23 cellular contexts compared by ENCODE assay signal in the genomic region with DNA sequence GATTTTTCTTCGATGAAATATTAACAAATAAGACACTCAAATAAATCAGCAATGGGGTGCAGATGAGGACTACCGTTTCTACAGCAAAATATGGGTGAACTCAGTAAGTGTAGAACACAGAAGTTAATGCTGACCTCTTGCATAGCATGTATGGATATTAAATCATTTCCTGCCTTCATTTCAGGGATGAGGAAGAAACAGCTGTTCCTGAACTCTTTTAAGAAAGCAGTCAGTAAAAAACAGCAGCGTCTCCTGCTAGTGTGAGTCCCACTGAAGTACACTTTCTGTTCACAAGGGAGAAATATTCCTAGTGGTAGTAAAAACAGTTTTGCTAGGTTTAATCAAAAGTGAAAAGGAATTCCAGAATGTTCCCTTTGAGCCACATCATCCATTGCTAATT.
DNase-seq lines count a peak whose midpoint lies in the region; ATAC-seq, FAIRE-seq and TF ChIP-seq lines count a peak whose summit lies in the region.
"Had no signal": no experiment of that assay in that cellular context is flagged by ENCODE, and none has a peak within 500 bp of the region (broad histone marks: within the 10 kb centered on the region; RNA-seq: fewer than 3 reads in every experiment).

No MANE protein-coding gene starts in this region.

- H3K4me3 ChIP-seq in A673 (ENCODE audit: low read depth, low read length, poor library complexity, severe bottlenecking) (no peak overlapping the region), SK-N-MC (no peak overlapping the region), endothelial cell of umbilical vein (replicated peaks in 1 of 3; ENCODE audit: insufficient read depth in 1 of 3, low read depth in 1 of 3, low read length in 3 of 3) (no peak overlapping the region)
- H3K4me3 ChIP-seq: K562 had no signal

- no peaks in the 10 kb centered on the region for H3K27me3 Mint-ChIP-seq in nephron (ENCODE audit: low read depth)
- no peaks in the 10 kb centered on the region for H3K27me3 Mint-ChIP-seq in activated naive CD4-positive, alpha-beta T cell treated with anti-CD3 and anti-CD28 coated beads, Interleukin-2, amount 10 ng/mL, durations not matched to agents 7 days and 5 days
- H3K27me3 Mint-ChIP-seq: CD4-positive, CD25-positive, alpha-beta regulatory T cell had no signal

- no peaks in the 10 kb centered on the region for H3K9me3 ChIP-seq in A673 (ENCODE audit: low read depth, low read length, poor library complexity, severe bottlenecking)
- no peaks in the 10 kb centered on the region for H3K9me3 ChIP-seq in SK-N-MC (ENCODE audit: low read depth, low read length)
- H3K9me3 ChIP-seq in endothelial cell of umbilical vein (replicated peaks; ENCODE audit: control insufficient read depth, insufficient read depth, low read length), result no peaks in the 10 kb centered on the region

- H3K4me1 ChIP-seq in A673 (ENCODE audit: insufficient read depth, low read length, poor library complexity, severe bottlenecking) (peaks cover 3% of the 10 kb centered on the region), endothelial cell of umbilical vein (ENCODE audit: control insufficient read depth, extremely low read depth, insufficient read depth, low read length) (no peaks in the 10 kb centered on the region)

- H4K20me1 ChIP-seq in endothelial cell of umbilical vein (replicated peaks; ENCODE audit: control insufficient read depth, extremely low read depth, insufficient read depth, low read length), result no peaks in the 10 kb centered on the region

- no peaks in the 10 kb centered on the region for H3K36me3 ChIP-seq in A673 (ENCODE audit: insufficient read depth, low read length, poor library complexity, severe bottlenecking)
- no peaks in the 10 kb centered on the region for H3K36me3 ChIP-seq in SK-N-MC (ENCODE audit: insufficient read depth, low read length)
- no peaks in the 10 kb centered on the region for H3K36me3 ChIP-seq in endothelial cell of umbilical vein (ENCODE audit: control insufficient read depth in 2 of 2, extremely low read depth in 1 of 2, insufficient read depth in 2 of 2, low read length in 2 of 2)

- no peak overlapping the region for H3K4me2 ChIP-seq in endothelial cell of umbilical vein (ENCODE audit: insufficient read depth, low read length)

- peak overlapping the region; percentile 48 to 92 (median 72) for H3K27ac Mint-ChIP-seq in nephron
- no peak overlapping the region for H3K27ac Mint-ChIP-seq in activated naive CD4-positive, alpha-beta T cell treated with anti-CD3 and anti-CD28 coated beads, Interleukin-2, amount 10 ng/mL, durations not matched to agents 7 days and 5 days
- H3K27ac Mint-ChIP-seq: CD4-positive, CD25-positive, alpha-beta regulatory T cell had no signal

- H3K27me3 ChIP-seq in A673 (replicated peaks; ENCODE audit: insufficient read depth, low read depth, low read length, poor library complexity) (no peaks in the 10 kb centered on the region), endothelial cell of umbilical vein (ENCODE audit: control insufficient read depth in 2 of 2, insufficient read depth in 2 of 2, low read length in 2 of 2) (no peaks in the 10 kb centered on the region)

- no peaks in the 10 kb centered on the region for H3K9me3 Mint-ChIP-seq in nephron
- no peaks in the 10 kb centered on the region for H3K9me3 Mint-ChIP-seq in activated naive CD4-positive, alpha-beta T cell treated with anti-CD3 and anti-CD28 coated beads, Interleukin-2, amount 10 ng/mL, durations not matched to agents 7 days and 5 days

- peak; percentile 11 for DNase-seq in A673 (ENCODE audit: low spot score)
- no peak for DNase-seq in SK-N-MC (ENCODE audit: low read depth, low spot score)
- DNase-seq in endothelial cell of umbilical vein (ENCODE audit: low read depth, low spot score), result peak; percentile 42
- no peak for DNase-seq in activated CD4-positive, alpha-beta T cell treated with anti-CD3 and anti-CD28 coated beads for 48 hours
- DNase-seq in activated naive CD4-positive, alpha-beta T cell treated with anti-CD3 and anti-CD28 coated beads, Interleukin-2, amount 10 ng/mL, durations not matched to agents 7 days and 5 days, result no peak
- DNase-seq: 8988T; CD4-positive, CD25-positive, alpha-beta regulatory T cell; DMS153; DND-41; Kasumi-1; MV-4-11; NCI-H1105; NCI-H1436 treated with DMSO at 0.1 percent for 48 hours; NCI-H187 treated with DMSO at 0.1 percent for 48 hours; NCI-H524 treated with DMSO at 0.1 percent for 48 hours; NCI-H82; NK-92 treated with Interleukin-12 subunit alpha and Interleukin-12 subunit beta, amount 100 ng/mL, for 24 hours; PC-3 had no signal

- H2AFZ ChIP-seq in endothelial cell of umbilical vein (ENCODE audit: low read depth, low read length), result peak overlapping the region; percentile 15

- no peak overlapping the region for H3K9ac ChIP-seq in SK-N-MC (ENCODE audit: insufficient read length)
- no peak overlapping the region for H3K9ac ChIP-seq in endothelial cell of umbilical vein (replicated peaks; ENCODE audit: extremely low read depth, insufficient read depth, low read length)

- FAIRE-seq in endothelial cell of umbilical vein (lab: Jason Lieb, UNC), result peak; percentile 24
- FAIRE-seq: GM12892, H54, K562 had no signal

- H3K9me1 ChIP-seq in endothelial cell of umbilical vein (replicated peaks; ENCODE audit: control insufficient read depth, extremely low read depth, insufficient read depth, low read length), result no peaks in the 10 kb centered on the region

- BruUV-seq in A673 (replicated peaks; lab: Mats Ljungman, UMichigan) (no TSS peak), endothelial cell of umbilical vein (replicated peaks; lab: Mats Ljungman, UMichigan) (no TSS peak)

- TF ChIP-seq POLR2A in endothelial cell of umbilical vein (IDR thresholded peaks at IDR 0.05; ENCODE audit: low read depth, low read length), result no peak

- H3K4me3 Mint-ChIP-seq in nephron, result no peak overlapping the region
- no peak overlapping the region for H3K4me3 Mint-ChIP-seq in activated naive CD4-positive, alpha-beta T cell treated with anti-CD3 and anti-CD28 coated beads, Interleukin-2, amount 10 ng/mL, durations not matched to agents 7 days and 5 days
- H3K4me3 Mint-ChIP-seq: CD4-positive, CD25-positive, alpha-beta regulatory T cell had no signal

- POLR2A ChIA-PET in A673 (lab: Charles Lee; ENCODE audit: low non-redundant PET) (no interaction called here), endothelial cell of umbilical vein (lab: Charles Lee) (no interaction called here)

- TF ChIP-seq CTCF in A673 (conservative IDR thresholded peaks at IDR 0.05; ENCODE audit: low read depth, low read length) (no peak), endothelial cell of umbilical vein (IDR thresholded peaks at IDR 0.05; ENCODE audit: extremely low read depth in 1 of 2, insufficient read depth in 1 of 2, low read depth in 1 of 2, low read length in 2 of 2) (no peak), nephron (IDR thresholded peaks at IDR 0.05; ENCODE audit: unreplicated experiment in 3 of 3) (no peak)

- peaks cover 24% of the 10 kb centered on the region for H3K4me1 Mint-ChIP-seq in nephron
- H3K4me1 Mint-ChIP-seq in activated naive CD4-positive, alpha-beta T cell treated with anti-CD3 and anti-CD28 coated beads, Interleukin-2, amount 10 ng/mL, durations not matched to agents 7 days and 5 days, result no peaks in the 10 kb centered on the region
- H3K4me1 Mint-ChIP-seq: CD4-positive, CD25-positive, alpha-beta regulatory T cell had no signal

- H3K27ac ChIP-seq in A673 (ENCODE audit: low read depth, low read length, poor library complexity, severe bottlenecking) (no peak overlapping the region), SK-N-MC (peak overlapping the region; percentile 71), endothelial cell of umbilical vein (ENCODE audit: insufficient read depth, low read depth, low read length) (no peak overlapping the region)

- intact Hi-C loops in A673 (cut with micrococcal nuclease; ENCODE audit: unreplicated experiment) (no loop called here), endothelial cell of umbilical vein (cut with micrococcal nuclease) (no loop called here)

- dilution Hi-C loops in endothelial cell of umbilical vein (cut with MboI; ENCODE audit: extremely low pct_ligation_motif_present, low sequenced_read_pairs), result no loop called here

- CTCF ChIA-PET in A673 (lab: Charles Lee), result no interaction called here
- CTCF ChIA-PET in endothelial cell of umbilical vein (lab: Charles Lee), result interaction anchor here (0.7 kb wide), 1 partner anchor 49 kb away, joined by 3 read pairs; no protein-coding TSS in a partner anchor
- CTCF ChIA-PET in activated naive CD4-positive, alpha-beta T cell treated with anti-CD3 and anti-CD28 coated beads, Interleukin-2, amount 10 ng/mL, durations not matched to agents 7 days and 5 days (lab: Charles Lee), result no interaction called here

- no peaks in the 10 kb centered on the region for H3K79me2 ChIP-seq in endothelial cell of umbilical vein (ENCODE audit: control insufficient read depth, insufficient read depth, low read length)

- ATAC-seq in GM18502 (IDR thresholded peaks at IDR 0.05; ENCODE audit: poor library complexity, unreplicated experiment), result no peak
- ATAC-seq: K562, PC-3 had no signal

- peaks cover 11% of the 10 kb centered on the region for H3K36me3 Mint-ChIP-seq in nephron (ENCODE audit: low read depth)
- H3K36me3 Mint-ChIP-seq in activated naive CD4-positive, alpha-beta T cell treated with anti-CD3 and anti-CD28 coated beads, Interleukin-2, amount 10 ng/mL, durations not matched to agents 7 days and 5 days, result no peaks in the 10 kb centered on the region

TF ChIP-seq in endothelial cell of umbilical vein, 7 proteins besides CTCF, POLR2A, EP300 and RAD21:
- TF ChIP-seq JUN (IDR thresholded peaks at IDR 0.05; ENCODE audit: borderline replicate concordance, insufficient read depth, insufficient read length, low read depth), result no peak
- TF ChIP-seq, protein P1, sequence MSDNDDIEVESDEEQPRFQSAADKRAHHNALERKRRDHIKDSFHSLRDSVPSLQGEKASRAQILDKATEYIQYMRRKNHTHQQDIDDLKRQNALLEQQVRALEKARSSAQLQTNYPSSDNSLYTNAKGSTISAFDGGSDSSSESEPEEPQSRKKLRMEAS (IDR thresholded peaks at IDR 0.05; ENCODE audit: insufficient read depth, insufficient read length), result no peak
- TF ChIP-seq EZH2 (IDR thresholded peaks at IDR 0.05; ENCODE audit: borderline replicate concordance, low read depth, low read length, severe bottlenecking), result no peak
- TF ChIP-seq GATA2 (IDR thresholded peaks at IDR 0.05; ENCODE audit: insufficient read depth, insufficient read length, low read depth, low read length), result no peak
- no peak for TF ChIP-seq POLR2AphosphoS5 (IDR thresholded peaks at IDR 0.05; ENCODE audit: insufficient read depth, low read depth, low read length)
- TF ChIP-seq FOS (IDR thresholded peaks at IDR 0.05; ENCODE audit: borderline replicate concordance, insufficient read depth, low read length), result no peak
- TF ChIP-seq MYC (IDR thresholded peaks at IDR 0.05; ENCODE audit: low read depth, low read length), result no peak

Comparison
In these comparisons a context has a peak if more than half of its experiments do, and no peak if none do; other contexts are left out.
1. DNase-seq: peak in A673 (single experiment) and endothelial cell of umbilical vein (single experiment); none in SK-N-MC (single experiment), activated CD4-positive, alpha-beta T cell treated with anti-CD3 and anti-CD28 coated beads for 48 hours (single experiment) and activated naive CD4-positive, alpha-beta T cell treated with anti-CD3 and anti-CD28 coated beads, Interleukin-2, amount 10 ng/mL, durations not matched to agents 7 days and 5 days (single experiment).